8 cellular contexts compared by ENCODE assay signal in the genomic region with DNA sequence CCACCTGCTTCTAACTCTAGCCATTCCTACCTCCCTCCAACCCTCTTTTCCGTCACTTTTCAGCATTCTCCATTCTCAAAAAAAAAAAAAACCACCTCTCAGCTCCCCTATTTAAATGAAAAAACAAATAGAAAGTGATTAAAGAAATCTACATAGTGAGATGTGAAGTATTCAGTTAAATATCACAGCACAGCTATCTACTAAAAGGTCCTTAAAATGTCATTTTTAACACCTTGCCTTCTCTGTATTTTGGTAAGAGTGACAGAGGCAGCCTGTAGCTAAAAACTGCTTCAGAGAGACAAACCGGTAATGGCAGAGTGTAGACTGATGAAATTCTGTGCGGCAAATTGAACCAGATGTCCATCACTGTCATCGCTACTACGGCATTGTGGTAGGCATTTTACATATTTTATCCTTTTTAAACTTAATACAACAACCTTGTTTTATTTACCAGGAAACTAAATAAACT. TPM values are rescaled to one million over a fixed set of nuclear protein-coding genes. Genes with fewer than 3 reads are reported as not detected.
DNase-seq lines count a peak whose midpoint lies in the region; ATAC-seq and TF ChIP-seq lines count a peak whose summit lies in the region.

No MANE protein-coding gene starts in this region.

- no peak for TF ChIP-seq CTCF in cardiac muscle cell (IDR thresholded peaks at IDR 0.05; ENCODE audit: low read depth, low read length)

- H3K4me1 Mint-ChIP-seq in activated T-helper 17 cell treated with anti-CD3 and anti-CD28 coated beads, Interleukin-2, amount 50 U/mL, for 72 hours: peaks cover 19% of the 10 kb centered on the region
- H3K4me1 Mint-ChIP-seq in stimulated activated naive CD8-positive, alpha-beta T cell treated with anti-CD3 and anti-CD28 coated beads, Interleukin-15, amount 100 ng/mL, for 72 hours: peaks cover 10% of the 10 kb centered on the region

- DNase-seq in cardiac muscle cell (ENCODE audit: low read depth in 1 of 2, low spot score in 1 of 2) (no peak), Right ventricle myocardium inferior (ENCODE audit: missing footprints) (no peak), NCI-H1417 treated with DMSO at 0.1 percent for 48 hours (lab: John Stamatoyannopoulos, UW) (no peak)
- DNase-seq in stimulated activated naive CD8-positive, alpha-beta T cell treated with anti-CD3 and anti-CD28 coated beads, Interleukin-15, amount 100 ng/mL, for 72 hours: no peak

- H3K9me3 ChIP-seq in cardiac muscle cell (ENCODE audit: low read depth) (no peaks in the 10 kb centered on the region), iPS-18c (ENCODE audit: control insufficient read depth, insufficient read depth, low read length) (no peaks in the 10 kb centered on the region)

- H3K36me3 Mint-ChIP-seq in activated T-helper 17 cell treated with anti-CD3 and anti-CD28 coated beads, Interleukin-2, amount 50 U/mL, for 72 hours (ENCODE audit: low read depth): peaks cover 56% of the 10 kb centered on the region

- H3K9me3 Mint-ChIP-seq in activated T-helper 17 cell treated with anti-CD3 and anti-CD28 coated beads, Interleukin-2, amount 50 U/mL, for 72 hours: no peaks in the 10 kb centered on the region
- no peaks in the 10 kb centered on the region for H3K9me3 Mint-ChIP-seq in stimulated activated naive CD8-positive, alpha-beta T cell treated with anti-CD3 and anti-CD28 coated beads, Interleukin-15, amount 100 ng/mL, for 72 hours

- H3K4me3 ChIP-seq in cardiac muscle cell: peak overlapping the region; percentile 80
- peak overlapping the region; percentile 92 for H3K4me3 ChIP-seq in iPS-18c (ENCODE audit: insufficient read depth, low read depth, low read length)

- H3K27ac ChIP-seq in cardiac muscle cell: peak overlapping the region; percentile 90

- H3K4me1 ChIP-seq in cardiac muscle cell (ENCODE audit: low read depth): peaks cover 5% of the 10 kb centered on the region

- ATAC-seq in Right ventricle myocardium inferior (no peak), HG03025 (IDR thresholded peaks at IDR 0.05; ENCODE audit: low FRiP score, unreplicated experiment) (no peak), GM18907 (IDR thresholded peaks at IDR 0.05; ENCODE audit: unreplicated experiment) (no peak)
- ATAC-seq in activated T-helper 17 cell treated with anti-CD3 and anti-CD28 coated beads, Interleukin-2, amount 50 U/mL, for 72 hours (replicated peaks): no peak
- no peak for ATAC-seq in stimulated activated naive CD8-positive, alpha-beta T cell treated with anti-CD3 and anti-CD28 coated beads, Interleukin-15, amount 100 ng/mL, for 72 hours

- intact Hi-C loops in Right ventricle myocardium inferior (cut with DNase I): no loop called here

- H3K36me3 ChIP-seq in cardiac muscle cell: peaks cover 22% of the 10 kb centered on the region

- no peaks in the 10 kb centered on the region for H3K27me3 Mint-ChIP-seq in activated T-helper 17 cell treated with anti-CD3 and anti-CD28 coated beads, Interleukin-2, amount 50 U/mL, for 72 hours
- H3K27me3 Mint-ChIP-seq in stimulated activated naive CD8-positive, alpha-beta T cell treated with anti-CD3 and anti-CD28 coated beads, Interleukin-15, amount 100 ng/mL, for 72 hours: no peaks in the 10 kb centered on the region

- H3K4me3 Mint-ChIP-seq in activated T-helper 17 cell treated with anti-CD3 and anti-CD28 coated beads, Interleukin-2, amount 50 U/mL, for 72 hours: peak overlapping the region; percentile 92
- peak overlapping the region; percentile 93 to 95 for H3K4me3 Mint-ChIP-seq in stimulated activated naive CD8-positive, alpha-beta T cell treated with anti-CD3 and anti-CD28 coated beads, Interleukin-15, amount 100 ng/mL, for 72 hours

- no peaks in the 10 kb centered on the region for H3K27me3 ChIP-seq in cardiac muscle cell

- peak overlapping the region; percentile 96 for H3K27ac Mint-ChIP-seq in activated T-helper 17 cell treated with anti-CD3 and anti-CD28 coated beads, Interleukin-2, amount 50 U/mL, for 72 hours
- peak overlapping the region; percentile 89 to 95 for H3K27ac Mint-ChIP-seq in stimulated activated naive CD8-positive, alpha-beta T cell treated with anti-CD3 and anti-CD28 coated beads, Interleukin-15, amount 100 ng/mL, for 72 hours

RNA-seq across cellular contexts. Expression of a gene that starts 0.3 kb away (rescaled TPM):
- total RNA-seq in cardiac muscle cell: 35.3 and 49.9 TPM in 2 replicates
- polyA plus RNA-seq in cardiac muscle cell: 32.8 and 46.1 TPM in 2 replicates
- 14.5 TPM for total RNA-seq in Right ventricle myocardium inferior
- total RNA-seq in activated T-helper 17 cell treated with anti-CD3 and anti-CD28 coated beads, Interleukin-2, amount 50 U/mL, for 72 hours: 10 to 100 TPM; 33.9 to 39.5 TPM

RNA-seq across cellular contexts. Expression of a gene that starts 7.2 kb away (rescaled TPM):
- total RNA-seq in cardiac muscle cell (2.9 and 3.3 TPM in 2 replicates), Right ventricle myocardium inferior (1.2 TPM)
- 4.9 and 5.5 TPM in 2 replicates for polyA plus RNA-seq in cardiac muscle cell
- 1 to 10 TPM; 3.7 to 7.1 TPM for total RNA-seq in activated T-helper 17 cell treated with anti-CD3 and anti-CD28 coated beads, Interleukin-2, amount 50 U/mL, for 72 hours

RNA-seq across cellular contexts. Expression of a gene that starts 7.6 kb away (rescaled TPM):
- 24.5 and 33.0 TPM in 2 replicates for total RNA-seq in cardiac muscle cell
- polyA plus RNA-seq in cardiac muscle cell: 49.6 and 50.2 TPM in 2 replicates
- total RNA-seq in Right ventricle myocardium inferior: 27.2 TPM
- total RNA-seq in activated T-helper 17 cell treated with anti-CD3 and anti-CD28 coated beads, Interleukin-2, amount 50 U/mL, for 72 hours: 10 to 100 TPM; 19.5 to 22.4 TPM

RNA-seq across cellular contexts. Expression of a gene that starts 39.8 kb away (rescaled TPM):
- total RNA-seq in cardiac muscle cell (15.3 and 48.6 TPM in 2 replicates), Right ventricle myocardium inferior (7,453 TPM)
- polyA plus RNA-seq in cardiac muscle cell: 31.3 and 91.8 TPM in 2 replicates
- not detected for total RNA-seq in activated T-helper 17 cell treated with anti-CD3 and anti-CD28 coated beads, Interleukin-2, amount 50 U/mL, for 72 hours

RNA-seq across cellular contexts. Expression of a gene that starts 40.8 kb away (rescaled TPM):
- total RNA-seq in cardiac muscle cell (0.36 and 0.74 TPM in 2 replicates), Right ventricle myocardium inferior (43.7 TPM)
- 6.6 and 9.2 TPM in 2 replicates for polyA plus RNA-seq in cardiac muscle cell
- total RNA-seq in activated T-helper 17 cell treated with anti-CD3 and anti-CD28 coated beads, Interleukin-2, amount 50 U/mL, for 72 hours: under 1 TPM in 1 of 2 donors, not detected in 1; 0.32 TPM
